8 cellular contexts compared by ENCODE assay signal in the genomic region with DNA sequence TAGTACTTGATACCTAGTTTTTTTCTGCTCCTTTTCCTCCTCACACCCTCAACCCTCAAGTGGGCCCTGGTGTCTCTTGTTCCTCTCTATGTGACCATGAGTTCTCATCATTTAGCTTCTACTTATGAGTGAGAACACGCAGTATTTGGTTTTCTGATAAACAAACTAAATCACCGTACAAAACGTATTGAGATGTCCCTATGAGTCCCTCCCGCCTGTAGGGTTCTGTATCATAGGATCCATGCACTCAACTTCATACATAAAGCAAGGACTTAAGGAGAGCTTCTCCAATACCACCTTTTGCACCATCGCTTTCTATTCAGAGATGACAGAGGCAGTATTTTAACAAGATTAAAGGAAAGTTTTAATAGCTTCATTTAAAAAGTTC. TPM values are rescaled to one million over a fixed set of nuclear protein-coding genes. Genes with fewer than 3 reads are reported as not detected.
DNase-seq lines count a peak whose midpoint lies in the region; ATAC-seq and TF ChIP-seq lines count a peak whose summit lies in the region.

No MANE protein-coding gene starts in this region.

- POLR2A ChIA-PET in Caco-2 (lab: Charles Lee), result interaction anchor here (1.2 to 2.3 kb wide), 3 partner anchors 19 to 46 kb away, joined by 4 to 8 read pairs (median 5); partner anchors contain the start of genes OFD1, TCEANC and TRAPPC2

- peaks cover 23% of the 10 kb centered on the region for H3K36me3 Mint-ChIP-seq in Caco-2 (ENCODE audit: insufficient read depth, unreplicated experiment)

- H2AFZ ChIP-seq in MM.1S (ENCODE audit: low read length) (peak overlapping the region; percentile 75), neuronal stem cell (ENCODE audit: low read length) (peak overlapping the region; percentile 85)

- ATAC-seq in GM19397 (IDR thresholded peaks at IDR 0.05; ENCODE audit: unreplicated experiment), result no peak
- ATAC-seq in HG02885 (IDR thresholded peaks at IDR 0.05; ENCODE audit: poor library complexity, unreplicated experiment), result no peak
- ATAC-seq in GM21717 (IDR thresholded peaks at IDR 0.05; ENCODE audit: unreplicated experiment), result no peak

- TF ChIP-seq CTCF in Caco-2 (IDR thresholded peaks at IDR 0.05; ENCODE audit: insufficient read depth in 1 of 2, low read depth in 1 of 2, low read length in 1 of 2, severe bottlenecking in 1 of 2, unreplicated experiment in 1 of 2), result no peak
- TF ChIP-seq CTCF in MM.1S (IDR thresholded peaks at IDR 0.05; ENCODE audit: low read length), result no peak
- no peak for TF ChIP-seq CTCF in coronary artery (IDR thresholded peaks at IDR 0.05)

- WGBS in neuronal stem cell (ENCODE audit: extremely low coverage in 2 of 2, insufficient read length in 2 of 2, insufficient replicate concordance in 1 of 2), 2 donors, result no CpG with 5 or more reads among the region's 5 CpGs

- intact Hi-C loops in Caco-2 (cut with micrococcal nuclease; ENCODE audit: unreplicated experiment), result loop anchor here (1.0 kb wide), 1 partner anchor 19 kb away; no protein-coding TSS in a partner anchor

- no peak overlapping the region for H2BK5ac ChIP-seq in neuronal stem cell (ENCODE audit: low read length)

- H2BK12ac ChIP-seq in neuronal stem cell (ENCODE audit: low read length), result no peak overlapping the region

- H3K27me3 ChIP-seq in Caco-2 (replicated peaks; ENCODE audit: control insufficient read depth, insufficient read depth, low read length) (no peaks in the 10 kb centered on the region), MM.1S (replicated peaks; ENCODE audit: insufficient read depth, low read length) (no peaks in the 10 kb centered on the region), neuronal stem cell (ENCODE audit: control insufficient read depth in 3 of 3, insufficient read depth in 3 of 3, low read depth in 1 of 3, low read length in 3 of 3) (peaks cover 0 to 2% (median 0%) of the 10 kb centered on the region in 3 experiments)

- H4K8ac ChIP-seq in neuronal stem cell (ENCODE audit: low read depth, low read length), result no peak overlapping the region

- peak overlapping the region; percentile 84 for H3K4me3 Mint-ChIP-seq in Caco-2 (ENCODE audit: unreplicated experiment)

- H3K79me2 ChIP-seq in MM.1S (ENCODE audit: low read length), result peaks cover 43% of the 10 kb centered on the region

- H2AK5ac ChIP-seq in neuronal stem cell (ENCODE audit: low read depth, low read length), result no peak overlapping the region

- H3K27ac ChIP-seq in MM.1S (ENCODE audit: low read length) (peak overlapping the region; percentile 45; the same call in 1 of the 2 replicates), coronary artery (peak overlapping the region; percentile 74 to 96), neuronal stem cell (replicated peaks; ENCODE audit: low read length) (no peak overlapping the region)

- no peaks in the 10 kb centered on the region for H3F3A ChIP-seq in MM.1S (ENCODE audit: insufficient read depth, low read length)

- H3K14ac ChIP-seq in neuronal stem cell (ENCODE audit: low read length), result no peak overlapping the region

- peak overlapping the region; percentile 86 for H3K27ac Mint-ChIP-seq in Caco-2 (ENCODE audit: unreplicated experiment)

- H3K27me3 Mint-ChIP-seq in Caco-2 (ENCODE audit: insufficient read depth, unreplicated experiment), result no peaks in the 10 kb centered on the region

- peak overlapping the region; percentile 65 for H3K4me2 ChIP-seq in MM.1S (ENCODE audit: low read depth, low read length)
- no peak overlapping the region for H3K4me2 ChIP-seq in neuronal stem cell (ENCODE audit: insufficient read depth, low read length, poor library complexity, severe bottlenecking)

- H3K9me3 ChIP-seq in Caco-2, result no peaks in the 10 kb centered on the region
- H3K9me3 ChIP-seq in MM.1S (replicated peaks; ENCODE audit: insufficient read depth, low read length), result no peaks in the 10 kb centered on the region
- H3K9me3 ChIP-seq in neuronal stem cell (replicated peaks in 1 of 2; ENCODE audit: control insufficient read depth in 2 of 2, insufficient read depth in 1 of 2, low read depth in 1 of 2, low read length in 2 of 2), result peaks cover 0 to 2% of the 10 kb centered on the region in 2 donors

- no peaks in the 10 kb centered on the region for H3K36me3 ChIP-seq in Caco-2 (ENCODE audit: control insufficient read depth, insufficient read depth, low read length)
- no peaks in the 10 kb centered on the region for H3K36me3 ChIP-seq in MM.1S (replicated peaks; ENCODE audit: insufficient read depth, low read length)
- no peaks in the 10 kb centered on the region for H3K36me3 ChIP-seq in neuronal stem cell (replicated peaks in 1 of 2; ENCODE audit: control insufficient read depth in 2 of 2, insufficient read depth in 2 of 2, low read length in 2 of 2)

- peaks cover 16% of the 10 kb centered on the region for H3K4me1 Mint-ChIP-seq in Caco-2 (ENCODE audit: low read depth, unreplicated experiment)

- no peaks in the 10 kb centered on the region for H3K9me2 ChIP-seq in MM.1S (replicated peaks; ENCODE audit: insufficient read depth, low read length)

- H4K91ac ChIP-seq in neuronal stem cell (ENCODE audit: low read depth, low read length, poor library complexity), result no peak overlapping the region

- H3K4ac ChIP-seq in neuronal stem cell (ENCODE audit: low read length), result no peak overlapping the region

- H3K23ac ChIP-seq in neuronal stem cell (ENCODE audit: low read depth, low read length, poor library complexity), result no peak overlapping the region

- CTCF ChIA-PET in Caco-2 (lab: Charles Lee), result no interaction called here

- TSS peak; percentile 92 for BruUV-seq in Caco-2 (replicated peaks; lab: Mats Ljungman, UMichigan)

- no peaks in the 10 kb centered on the region for H3K4me1 ChIP-seq in Caco-2
- H3K4me1 ChIP-seq in MM.1S (ENCODE audit: low read length), result peaks cover 6% of the 10 kb centered on the region; the same call in 1 of the 2 replicates
- peaks cover 0 to 8% of the 10 kb centered on the region in 2 donors for H3K4me1 ChIP-seq in neuronal stem cell (ENCODE audit: control insufficient read depth in 2 of 2, insufficient read depth in 1 of 2, low read depth in 1 of 2, low read length in 2 of 2)

- H4K20me1 ChIP-seq in MM.1S (ENCODE audit: insufficient read depth, low read length), result no peaks in the 10 kb centered on the region

- H3K4me3 ChIP-seq in Caco-2 (ENCODE audit: low read depth, low read length) (peak overlapping the region; percentile 76), MM.1S (ENCODE audit: low read length) (peak overlapping the region; percentile 79), coronary artery (peak overlapping the region; percentile 88), neuronal stem cell (ENCODE audit: low read length in 2 of 2) (peak overlapping the region in 1 of 2 donors; percentile 85)

- H3K18ac ChIP-seq in neuronal stem cell (ENCODE audit: low read length), result no peak overlapping the region

- H3K9me3 Mint-ChIP-seq in Caco-2 (ENCODE audit: unreplicated experiment), result no peaks in the 10 kb centered on the region

- H3K9ac ChIP-seq in MM.1S (ENCODE audit: low read length), result peak overlapping the region; percentile 91
- no peak overlapping the region for H3K9ac ChIP-seq in neuronal stem cell (ENCODE audit: low read depth, low read length, poor library complexity)

- H2BK120ac ChIP-seq in neuronal stem cell (ENCODE audit: low read depth, low read length), result no peak overlapping the region

- H3K79me1 ChIP-seq in neuronal stem cell (ENCODE audit: low read depth, low read length), result no peaks in the 10 kb centered on the region

- DNase-seq in Caco-2 (no peak), MM.1S (no peak), coronary artery (ENCODE audit: low spot score) (no peak), neuronal stem cell (ENCODE audit: low spot score) (no peak), NCI-H446 (lab: John Stamatoyannopoulos, UW) (no peak)

- no peak overlapping the region for H2BK15ac ChIP-seq in neuronal stem cell (ENCODE audit: low read length)

RNA-seq across cellular contexts. Expression of gene RAB9A, which starts 0.6 kb away (rescaled TPM):
- total RNA-seq in Caco-2 (2022), result 22.9 and 25.5 TPM in 2 replicates
- polyA plus RNA-seq in neuronal stem cell (2013, experiment 1 of 2), result 14.9 TPM
- polyA plus RNA-seq in neuronal stem cell (2013, experiment 2 of 2), result 15.2 TPM

RNA-seq across cellular contexts. Expression of gene TCEANC, which starts 35.4 kb away (rescaled TPM):
- total RNA-seq in Caco-2 (2022), result 1.6 and 2.0 TPM in 2 replicates
- 1.9 TPM for polyA plus RNA-seq in neuronal stem cell (2013, experiment 1 of 2)
- polyA plus RNA-seq in neuronal stem cell (2013, experiment 2 of 2), result 1.9 TPM

RNA-seq across cellular contexts. Expression of gene TRAPPC2, which starts 46.0 kb away (rescaled TPM):
- 19.3 and 19.4 TPM in 2 replicates for total RNA-seq in Caco-2 (2022)
- 8.2 TPM for polyA plus RNA-seq in neuronal stem cell (2013, experiment 1 of 2)
- 9.0 TPM for polyA plus RNA-seq in neuronal stem cell (2013, experiment 2 of 2)

RNA-seq across cellular contexts. Expression of gene OFD1, which starts 46.2 kb away (rescaled TPM):
- total RNA-seq in Caco-2 (2022), result 33.9 and 34.0 TPM in 2 replicates
- polyA plus RNA-seq in neuronal stem cell (2013, experiment 1 of 2), result 21.9 TPM
- polyA plus RNA-seq in neuronal stem cell (2013, experiment 2 of 2), result 24.0 TPM
